In the genomic region with DNA sequence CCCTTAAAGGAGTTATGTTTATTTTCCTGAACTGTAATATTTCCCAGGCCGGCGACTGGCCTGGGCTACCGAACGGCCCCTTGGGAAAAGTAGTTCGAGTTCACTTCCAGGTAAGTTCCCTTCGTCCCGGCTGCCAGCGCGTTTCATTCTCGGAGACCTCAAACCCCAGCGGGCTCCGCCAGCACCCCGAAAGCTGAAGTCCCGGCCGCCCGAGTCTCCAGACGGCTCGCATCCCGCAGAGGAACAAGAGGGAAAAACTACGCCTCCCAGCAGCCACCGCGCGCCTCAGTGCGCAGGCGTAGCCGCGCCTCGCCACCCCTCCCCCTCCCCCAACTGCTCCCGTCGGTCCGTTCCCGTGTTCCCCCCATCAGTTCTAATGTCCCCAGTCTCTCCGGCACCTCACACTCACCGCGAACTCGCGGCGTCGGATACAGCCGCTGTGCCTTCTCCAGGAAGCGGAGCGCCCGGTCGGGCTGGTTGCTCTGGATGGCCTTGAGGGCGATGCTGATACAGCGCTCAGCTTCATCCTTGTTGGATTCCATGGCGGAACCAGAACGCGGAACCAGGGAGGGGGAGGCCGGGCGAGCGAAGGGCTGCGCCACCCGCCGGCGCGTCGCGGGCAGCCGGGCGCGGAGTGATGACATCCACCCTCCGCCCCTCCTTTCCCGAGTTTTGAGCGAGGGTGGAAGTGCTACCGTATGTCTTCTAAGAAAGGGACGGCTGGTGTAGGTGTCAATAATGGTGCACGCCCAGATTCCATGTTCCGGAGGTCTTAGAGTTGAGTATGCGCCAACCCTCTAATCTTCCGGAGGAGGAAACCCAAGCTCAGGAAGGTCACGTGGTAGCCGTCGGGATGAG, we compare ENCODE assay signal across 8 cellular contexts. TPM values are rescaled to one million over a fixed set of nuclear protein-coding genes. Genes with fewer than 3 reads are reported as not detected.
DNase-seq lines count a peak whose midpoint lies in the region; ATAC-seq, FAIRE-seq and TF ChIP-seq lines count a peak whose summit lies in the region.

Gene DNAJB12 (minus strand): TSS at position 564 of the 858 bp plus-strand sequence. CDS start 22 bp downstream, at position 542.

- H3K36me3 ChIP-seq in adipocyte (ENCODE audit: control insufficient read depth, insufficient read depth, low read length, severe bottlenecking) (peaks cover 9% of the 10 kb centered on the region), cardiac muscle cell (no peaks in the 10 kb centered on the region), pancreas (no peaks in the 10 kb centered on the region), thyroid gland (no peaks in the 10 kb centered on the region)

- WGBS in pancreas, 2 donors, result 0 to 1% methylated on average over 68 to 74 of the region's 74 CpGs
- WGBS in thyroid gland, 2 donors, result 0% methylated on average over 45 to 53 of the region's 74 CpGs

- intact Hi-C loops in pancreas (cut with DNase I), result no loop called here
- intact Hi-C loops in thyroid gland (cut with DNase I), result no loop called here

- H3K4me1 ChIP-seq in adipocyte (ENCODE audit: control insufficient read depth, insufficient read depth, low read length) (peaks cover 20% of the 10 kb centered on the region), cardiac muscle cell (ENCODE audit: low read depth) (peaks cover 7% of the 10 kb centered on the region), pancreas (peaks cover 8 to 15% (median 13%) of the 10 kb centered on the region in 3 donors), thyroid gland (peaks cover 11% of the 10 kb centered on the region in 2 donors)

- H3K27ac ChIP-seq in cardiac muscle cell (peak within 1 kb of the TSS; percentile 98), pancreas (peak within 1 kb of the TSS; percentile 93 to 98 (median 94)), thyroid gland (peak within 1 kb of the TSS; percentile 92 to 97 (median 96))

- H3K27me3 ChIP-seq in adipocyte (replicated peaks; ENCODE audit: control insufficient read depth, insufficient read depth, low read length), result no peaks in the 10 kb centered on the region
- no peaks in the 10 kb centered on the region for H3K27me3 ChIP-seq in cardiac muscle cell
- no peaks in the 10 kb centered on the region for H3K27me3 ChIP-seq in pancreas
- no peaks in the 10 kb centered on the region for H3K27me3 ChIP-seq in thyroid gland

- TF ChIP-seq CTCF in cardiac muscle cell (IDR thresholded peaks at IDR 0.05; ENCODE audit: low read depth, low read length) (no peak), pancreas (IDR thresholded peaks at IDR 0.05) (no peak), thyroid gland (IDR thresholded peaks at IDR 0.05) (peak in 1 of 6 experiments; percentile 23)

- DNase-seq in GM12891 (ENCODE audit: insufficient read length, low spot score), result peak; percentile 90
- DNase-seq in NCI-H1436 treated with DMSO at 0.1 percent for 48 hours (lab: John Stamatoyannopoulos, UW), result peak; percentile 73
- peak; percentile 86 for DNase-seq in T follicular helper cell (ENCODE audit: low read depth)
- peak; percentile 95 for DNase-seq in adipocyte (ENCODE audit: low read depth)
- peak; percentile 94 to 98 for DNase-seq in cardiac muscle cell (ENCODE audit: low read depth in 1 of 2, low spot score in 1 of 2)
- DNase-seq in pancreas, result peak; percentile 90 to 94 (median 92)
- DNase-seq in thyroid gland, result peak; percentile 90

- TF ChIP-seq POLR2A in GM12891 (IDR thresholded peaks at IDR 0.05; ENCODE audit: low read depth, low read length) (peak; percentile 91), thyroid gland (IDR thresholded peaks at IDR 0.05) (peak in 1 of 2 donors; percentile 78)

- H3K4me3 ChIP-seq in adipocyte (ENCODE audit: low read length) (peak within 1 kb of the TSS; percentile 98), cardiac muscle cell (peak within 1 kb of the TSS; percentile 77), pancreas (peak within 1 kb of the TSS; percentile 55 to 94 (median 70)), thyroid gland (replicated peaks in 1 of 3) (peak within 1 kb of the TSS; percentile 62 to 84 (median 72))

- FAIRE-seq in GM12891 (lab: Jason Lieb, UNC) (peak; percentile 93), pancreas (lab: Jason Lieb, UNC) (no peak)

- no peaks in the 10 kb centered on the region for H3K9me3 ChIP-seq in adipocyte (ENCODE audit: control insufficient read depth, low read length)
- no peaks in the 10 kb centered on the region for H3K9me3 ChIP-seq in cardiac muscle cell (ENCODE audit: low read depth)
- no peaks in the 10 kb centered on the region for H3K9me3 ChIP-seq in pancreas
- H3K9me3 ChIP-seq in thyroid gland, result no peaks in the 10 kb centered on the region

- H3K9ac ChIP-seq in adipocyte (ENCODE audit: low read length), result peak within 1 kb of the TSS; percentile 99

- ATAC-seq in HG02840 (IDR thresholded peaks at IDR 0.05; ENCODE audit: low FRiP score, unreplicated experiment), result peak; percentile 74
- peak; percentile 88 to 95 (median 92) for ATAC-seq in pancreas

TF ChIP-seq in GM12891, 5 proteins besides CTCF, POLR2A, EP300 and RAD21:
- TF ChIP-seq POLR2AphosphoS5 (IDR thresholded peaks at IDR 0.05; ENCODE audit: low read depth, low read length), result peak; percentile 93
- peak; percentile 38; the same call in 1 of the 2 replicates for TF ChIP-seq POU2F2 (IDR thresholded peaks at IDR 0.05; ENCODE audit: low read depth, low read length)
- TF ChIP-seq SPI1 (IDR thresholded peaks at IDR 0.05; ENCODE audit: low read depth, low read length), result peak; percentile 35; the same call in 1 of the 2 replicates
- peak; percentile 80 for TF ChIP-seq TAF1 (IDR thresholded peaks at IDR 0.05; ENCODE audit: low read depth, low read length)
- peak; percentile 5 for TF ChIP-seq PAX5 (IDR thresholded peaks at IDR 0.05; ENCODE audit: insufficient read depth, low read length, severe bottlenecking)

RNA-seq across cellular contexts. Expression of gene DNAJB12, which starts in this region (rescaled TPM):
- polyA plus RNA-seq in GM12891 (2012; ENCODE audit: low read depth, missing spikeins), result 13.7 TPM
- total RNA-seq in cardiac muscle cell (29.3 and 32.0 TPM in 2 replicates), pancreas (10 to 100 TPM; 14.6 to 19.7 (median 17.7) TPM), thyroid gland (10 to 100 TPM; 31.6 to 49.7 (median 44.1) TPM)
- polyA plus RNA-seq in cardiac muscle cell (23.8 and 34.2 TPM in 2 replicates), pancreas (10 to 100 TPM; 19.3 to 22.0 TPM)

Comparison
In these comparisons a context has a peak if more than half of its experiments do, and no peak if none do; other contexts are left out.
1. Peak in every context shown above with its lines: DNase-seq, ATAC-seq, H3K4me3 ChIP-seq and H3K27ac ChIP-seq.